Comparison of ENCODE assay signal across 28 cellular contexts in genomic region chrX:31186693-31187338, GRCh38.
"Had no signal": no experiment of that assay in that cellular context is flagged by ENCODE, and none has a peak within 500 bp of the region (broad histone marks: within the 10 kb centered on the region; RNA-seq: fewer than 3 reads in every experiment).

No MANE protein-coding gene starts in this region.

- H3K9me3 ChIP-seq: heart right ventricle, neutrophil, right lobe of liver, stomach, testis, thyroid gland, transverse colon, upper lobe of left lung, vagina had no signal

- DNase-seq: heart right ventricle; hippocampal formation; kidney glomerular epithelial cell; left cardiac atrium; mesendoderm; naive B cell; natural killer cell; nephron progenitor cell; occipital lobe; right lobe of liver; stimulated activated CD4-positive, alpha-beta T cell treated with anti-CD3 and anti-CD28 coated beads, Interleukin-12 subunit alpha, Interleukin-12 subunit beta, amount 100 ng/mL, for 4 hours; stimulated activated CD4-positive, alpha-beta T cell treated with anti-CD3 and anti-CD28 coated beads, Interleukin-15, amount 100 ng/mL, for 24 hours; stimulated activated CD4-positive, alpha-beta T cell treated with anti-CD3 and anti-CD28 coated beads, Interleukin-2, amount 100 ng/mL, for 24 hours; stimulated activated CD4-positive, alpha-beta T cell treated with anti-CD3 and anti-CD28 coated beads, Interleukin-4, amount 100 ng/mL, for 1 hour; stimulated activated naive B cell treated with anti-CD40 and anti-IgM and Interleukin-4, amounts not matched to agents 10 μg/mL and 1 μg/mL and 100 μg/mL, for 72 hours; stimulated activated naive CD8-positive, alpha-beta T cell treated with anti-CD3 and anti-CD28 coated beads, Interleukin-15, Interleukin-2, amounts not matched to agents 100 U/mL and 50 U/mL, for 24 hours; stomach; testis; thyroid gland; transverse colon; upper lobe of left lung had no signal

- H3K27ac ChIP-seq: neural progenitor cell, neutrophil, parathyroid adenoma, right lobe of liver, skin epidermis, stomach, testis, thyroid gland, transverse colon, upper lobe of left lung, vagina had no signal

- H3K4me3 ChIP-seq: heart right ventricle, lung, neural progenitor cell, right lobe of liver, skin epidermis, stomach, testis, thyroid gland, transverse colon, upper lobe of left lung, vagina had no signal

- H3K4me1 ChIP-seq: neural progenitor cell, parathyroid adenoma, right lobe of liver, testis, thyroid gland, transverse colon, upper lobe of left lung, vagina had no signal

- H3K36me3 ChIP-seq: neural progenitor cell, neutrophil, stomach, thyroid gland, transverse colon, upper lobe of left lung, vagina had no signal

- ATAC-seq: left cardiac atrium; left lobe of liver; natural killer cell; right lobe of liver; stimulated activated naive B cell treated with anti-CD40 and anti-IgM and Interleukin-4, amounts not matched to agents 10 μg/mL and 1 μg/mL and 100 μg/mL, for 72 hours; stimulated activated naive CD8-positive, alpha-beta T cell treated with anti-CD3 and anti-CD28 coated beads, Interleukin-15, Interleukin-2, amounts not matched to agents 100 U/mL and 50 U/mL, for 24 hours had no signal

- H3K27me3 ChIP-seq: heart right ventricle, neural progenitor cell, neutrophil, right lobe of liver, stomach, testis, thyroid gland, transverse colon, upper lobe of left lung, vagina had no signal
